Comparison of ENCODE assay signal across 32 cellular contexts in the genomic region with DNA sequence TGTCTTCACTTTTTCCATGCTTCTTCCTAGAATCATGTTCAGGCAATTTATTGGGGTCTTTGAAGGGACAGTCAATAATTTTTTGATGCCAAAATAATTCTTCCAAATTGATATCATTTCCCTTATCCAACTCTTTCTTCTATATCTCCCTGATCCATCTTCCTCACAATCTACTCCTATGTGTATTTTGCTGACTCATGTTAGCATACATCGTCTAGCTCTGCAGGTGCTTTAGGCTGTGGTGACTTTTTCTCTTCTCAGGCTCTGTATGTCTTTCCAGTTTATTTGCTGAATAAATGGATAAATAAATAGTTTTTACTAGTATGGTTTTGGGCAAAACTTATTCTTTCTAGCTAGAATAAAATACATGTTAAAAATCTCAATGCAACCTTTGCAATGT.
"Had no signal": no experiment of that assay in that cellular context is flagged by ENCODE, and none has a peak within 500 bp of the region (broad histone marks: within the 10 kb centered on the region; RNA-seq: fewer than 3 reads in every experiment).

No MANE protein-coding gene starts in this region.

- H3K4me3 ChIP-seq: adrenal gland, body of pancreas, cardiac muscle cell, coronary artery, dorsolateral prefrontal cortex, gastroesophageal sphincter, right atrium auricular region, suprapubic skin, tibial artery, upper lobe of right lung had no signal

- H3K79me2 ChIP-seq: parathyroid adenoma had no signal

- H3K9me3 ChIP-seq: adrenal gland, body of pancreas, gastroesophageal sphincter, right atrium auricular region, suprapubic skin, tibial artery, upper lobe of right lung had no signal

- H3K27ac ChIP-seq: adrenal gland, body of pancreas, cardiac muscle cell, coronary artery, dorsolateral prefrontal cortex, gastroesophageal sphincter, parathyroid adenoma, right atrium auricular region, suprapubic skin, tibial artery, upper lobe of right lung, WERI-Rb-1 had no signal

- H3K9ac ChIP-seq: parathyroid adenoma had no signal

- ATAC-seq: activated CD4-positive, CD25-positive, alpha-beta regulatory T cell treated with anti-CD3 and anti-CD28 coated beads, Interleukin-2, amount 50 U/mL, for 24 hours; body of pancreas; gastroesophageal sphincter; naive thymus-derived CD4-positive, alpha-beta T cell; upper lobe of right lung had no signal

- H3K36me3 ChIP-seq: adrenal gland, cardiac muscle cell, gastroesophageal sphincter, right atrium auricular region, suprapubic skin, tibial artery, upper lobe of right lung, WERI-Rb-1 had no signal

- H3K4me1 ChIP-seq: adrenal gland, body of pancreas, gastroesophageal sphincter, parathyroid adenoma, right atrium auricular region, suprapubic skin, upper lobe of right lung had no signal

- DNase-seq: activated CD4-positive, alpha-beta T cell treated with anti-CD3 and anti-CD28 coated beads for 48 hours; activated CD4-positive, alpha-beta T cell treated with anti-CD3 and anti-CD28 coated beads, Interleukin-2, amount 50 U/mL, for 48 hours; activated CD8-positive, alpha-beta memory T cell treated with anti-CD3 and anti-CD28 coated beads for 24 hours; activated effector memory CD4-positive, alpha-beta T cell treated with anti-CD3 and anti-CD28 coated beads, Interleukin-2, amount 50 U/mL, for 16 hours; activated naive CD4-positive, alpha-beta T cell treated with anti-CD3 and anti-CD28 coated beads for 36 hours; activated naive CD8-positive, alpha-beta T cell treated with anti-CD3 and anti-CD28 coated beads for 36 hours; activated T-cell treated with anti-CD3 and anti-CD28 coated beads, Interleukin-2, amount 50 U/mL, for 1 hour; adrenal gland; aorta; body of pancreas; cerebellar nuclear complex; dorsolateral prefrontal cortex; effector memory CD4-positive, alpha-beta T cell; erythroblast; head of caudate nucleus; midbrain; naive thymus-derived CD4-positive, alpha-beta T cell; nucleus accumbens; stimulated activated CD4-positive, alpha-beta T cell treated with anti-CD3 and anti-CD28 coated beads, Interleukin-15, amount 100 ng/mL, for 24 hours; stimulated activated CD4-positive, alpha-beta T cell treated with anti-CD3 and anti-CD28 coated beads, Interleukin-2, amount 100 ng/mL, for 24 hours; stimulated activated naive CD4-positive, alpha-beta T cell; T-helper 9 cell; tibial artery; upper lobe of right lung; WERI-Rb-1 had no signal

- H3K27me3 ChIP-seq: adrenal gland, body of pancreas, cardiac muscle cell, dorsolateral prefrontal cortex, gastroesophageal sphincter, right atrium auricular region, suprapubic skin, tibial artery, upper lobe of right lung had no signal

- H2AFZ ChIP-seq: parathyroid adenoma had no signal
